Comparison of ENCODE assay signal across 34 cellular contexts in genomic region chr5:156199045-156199444, GRCh38.
"Had no signal": no experiment of that assay in that cellular context is flagged by ENCODE, and none has a peak within 500 bp of the region (broad histone marks: within the 10 kb centered on the region; RNA-seq: fewer than 3 reads in every experiment).

No MANE protein-coding gene starts in this region.

- H3K9me3 ChIP-seq: adrenal gland, body of pancreas, breast epithelium had no signal

- ATAC-seq: activated CD8-positive, alpha-beta T cell treated with anti-CD3 and anti-CD28 coated beads for 36 hours; activated naive CD4-positive, alpha-beta T cell treated with anti-CD3 and anti-CD28 coated beads, Interleukin-2, amount 50 U/mL, for 72 hours; activated T-cell treated with anti-CD3 and anti-CD28 coated beads, Interleukin-2, amount 50 U/mL, for 4 hours; activated T-cell treated with anti-CD3 and anti-CD28 coated beads, Interleukin-2, amount 50 U/mL, for 72 hours; activated T-helper 17 cell treated with anti-CD3 and anti-CD28 coated beads, Interleukin-2, amount 50 U/mL, for 72 hours; body of pancreas had no signal

- H3K4me1 ChIP-seq: adrenal gland, body of pancreas, breast epithelium had no signal

- H3K36me3 ChIP-seq: adrenal gland, brain microvascular endothelial cell, breast epithelium had no signal

- H3K4me3 ChIP-seq: adrenal gland, body of pancreas, breast epithelium had no signal

- DNase-seq: activated B cell treated with CpG ODN at 0.5 μM for 24 hours; activated CD4-positive, alpha-beta memory T cell treated with anti-CD3 and anti-CD28 coated beads for 36 hours; activated CD4-positive, alpha-beta T cell treated with anti-CD3 and anti-CD28 coated beads for 4 hours; activated CD4-positive, alpha-beta T cell treated with anti-CD3 and anti-CD28 coated beads, Interleukin-2, amount 10 ng/mL, durations not matched to agents 24 days and 14 days; activated CD4-positive, alpha-beta T cell treated with anti-CD3 and anti-CD28 coated beads, Interleukin-2, amount 50 U/mL, for 1 hour; activated CD4-positive, alpha-beta T cell treated with anti-CD3 and anti-CD28 coated beads, Interleukin-2, amount 50 U/mL, for 4 hours; activated CD4-positive, CD25-positive, alpha-beta regulatory T cell treated with anti-CD3 and anti-CD28 coated beads, Interleukin-2, amount 50 U/mL, for 72 hours; activated CD8-positive, alpha-beta memory T cell treated with anti-CD3 and anti-CD28 coated beads, Interleukin-2, amount 50 U/mL, for 4 hours; activated CD8-positive, alpha-beta T cell treated with anti-CD3 and anti-CD28 coated beads for 36 hours; activated effector memory CD4-positive, alpha-beta T cell treated with anti-CD3 and anti-CD28 coated beads, Interleukin-2, amount 50 U/mL, for 16 hours; activated gamma-delta T cell treated with Interleukin-2 at 50 U/mL for 16 hours; activated naive CD4-positive, alpha-beta T cell; activated naive CD4-positive, alpha-beta T cell treated with anti-CD3 and anti-CD28 coated beads for 36 hours; activated naive CD4-positive, alpha-beta T cell treated with anti-CD3 and anti-CD28 coated beads, Interleukin-2, amount 50 U/mL, for 16 hours; activated naive CD8-positive, alpha-beta T cell treated with anti-CD3 and anti-CD28 coated beads for 36 hours; activated T-cell treated with anti-CD3 and anti-CD28 coated beads for 4 hours; activated T-cell treated with anti-CD3 and anti-CD28 coated beads, Interleukin-2, amount 50 U/mL, for 1 hour; activated T-cell treated with anti-CD3 and anti-CD28 coated beads, Interleukin-2, amount 50 U/mL, for 4 hours; activated T-cell treated with anti-CD3 and anti-CD28 coated beads, Interleukin-2, amount 50 U/mL, for 72 hours; adrenal gland; amniotic stem cell; aorta; body of pancreas; brain microvascular endothelial cell; central memory CD4-positive, alpha-beta T cell; T-helper 1 cell; T-helper 2 cell; T-helper 9 cell had no signal

- H3K27me3 ChIP-seq: adrenal gland, body of pancreas, brain microvascular endothelial cell, breast epithelium had no signal

- H3K27ac ChIP-seq: adrenal gland, body of pancreas, brain microvascular endothelial cell, breast epithelium, VCaP had no signal

- FAIRE-seq: astrocyte, TTC549 had no signal
